In the genomic region with DNA sequence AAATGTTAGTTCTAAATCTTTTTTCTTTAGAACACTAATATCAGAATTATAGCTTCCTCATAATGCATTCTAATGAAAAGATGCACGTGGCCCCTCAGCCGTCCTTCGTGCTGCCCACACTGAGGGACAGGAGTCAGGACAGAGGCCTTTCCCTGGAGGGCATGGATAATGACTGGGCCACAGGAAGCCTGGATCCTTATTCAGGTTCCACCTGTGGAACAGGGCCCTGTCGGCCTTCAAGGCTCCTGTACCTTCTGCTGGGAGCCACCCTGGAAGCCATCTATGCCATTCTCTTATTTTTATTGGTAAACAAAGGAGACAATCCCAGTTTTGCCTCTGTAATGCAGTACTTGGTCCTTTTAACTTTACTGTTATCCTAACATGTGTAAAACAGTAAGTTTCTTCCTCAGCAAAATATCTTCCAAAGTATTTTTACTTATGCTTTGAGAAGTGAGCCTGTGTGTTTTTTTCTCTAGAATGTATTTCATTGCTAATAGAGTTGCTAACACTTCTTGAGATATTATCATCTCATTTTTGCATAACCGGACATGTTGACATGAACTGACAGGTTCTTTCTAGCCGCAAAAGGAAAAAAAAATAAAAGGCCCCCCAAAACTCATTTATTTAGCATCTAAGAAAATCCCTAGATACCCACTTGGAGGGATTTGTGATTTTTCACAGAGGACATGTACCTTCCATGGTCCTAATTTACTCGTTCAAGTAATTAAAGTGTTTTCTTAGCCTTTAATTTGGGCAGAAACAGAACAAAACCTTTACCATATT, we compare ENCODE assay signal across 20 cellular contexts. TPM values are rescaled to one million over a fixed set of nuclear protein-coding genes. Genes with fewer than 3 reads are reported as not detected.
DNase-seq lines count a peak whose midpoint lies in the region; ATAC-seq, FAIRE-seq and TF ChIP-seq lines count a peak whose summit lies in the region.
"Had no signal": no experiment of that assay in that cellular context is flagged by ENCODE, and none has a peak within 500 bp of the region (broad histone marks: within the 10 kb centered on the region; RNA-seq: fewer than 3 reads in every experiment).

No MANE protein-coding gene starts in this region.

- no peak overlapping the region for H3K4me3 Mint-ChIP-seq in activated CD8-positive, alpha-beta memory T cell treated with anti-CD3 and anti-CD28 coated beads, Interleukin-2, amount 10 ng/mL, durations not matched to agents 7 days and 5 days
- peak overlapping the region; percentile 71 for H3K4me3 Mint-ChIP-seq in central memory CD8-positive, alpha-beta T cell
- H3K4me3 Mint-ChIP-seq in stimulated activated effector memory CD8-positive, alpha-beta T cell treated with anti-CD3 and anti-CD28 coated beads, Interleukin-12 subunit alpha, Interleukin-12 subunit beta, amount 100 ng/mL, for 72 hours, result peak overlapping the region; percentile 80
- no peak overlapping the region for H3K4me3 Mint-ChIP-seq in mesothelial cell of epicardium
- H3K4me3 Mint-ChIP-seq: H9 had no signal

- H3K9me3 Mint-ChIP-seq in activated CD8-positive, alpha-beta memory T cell treated with anti-CD3 and anti-CD28 coated beads, Interleukin-2, amount 10 ng/mL, durations not matched to agents 7 days and 5 days (ENCODE audit: low read depth), result no peaks in the 10 kb centered on the region
- H3K9me3 Mint-ChIP-seq in central memory CD8-positive, alpha-beta T cell, result no peaks in the 10 kb centered on the region
- H3K9me3 Mint-ChIP-seq in stimulated activated effector memory CD8-positive, alpha-beta T cell treated with anti-CD3 and anti-CD28 coated beads, Interleukin-12 subunit alpha, Interleukin-12 subunit beta, amount 100 ng/mL, for 72 hours, result no peaks in the 10 kb centered on the region
- no peaks in the 10 kb centered on the region for H3K9me3 Mint-ChIP-seq in mesothelial cell of epicardium
- H3K9me3 Mint-ChIP-seq: activated T-helper 1 cell treated with anti-CD3 and anti-CD28 coated beads, Interleukin-12 subunit alpha, Interleukin-12 subunit beta, Interleukin-2, Interleukin-4 antibody, amounts not matched to agents 30 ng/mL and 10 ng/mL and 1 ng/mL, durations not matched to agents 14 hours and 24 hours and 36 hours; H9 had no signal

- CTCF ChIA-PET in activated CD8-positive, alpha-beta memory T cell treated with anti-CD3 and anti-CD28 coated beads, Interleukin-2, amount 10 ng/mL, durations not matched to agents 7 days and 5 days (lab: Charles Lee), result interaction anchor here (0.7 to 1.3 kb wide), 2 partner anchors 15 to 32 kb away, joined by 3 to 6 read pairs; no protein-coding TSS in a partner anchor

- H3K27me3 Mint-ChIP-seq in activated CD8-positive, alpha-beta memory T cell treated with anti-CD3 and anti-CD28 coated beads, Interleukin-2, amount 10 ng/mL, durations not matched to agents 7 days and 5 days, result no peaks in the 10 kb centered on the region
- H3K27me3 Mint-ChIP-seq in central memory CD8-positive, alpha-beta T cell, result no peaks in the 10 kb centered on the region
- no peaks in the 10 kb centered on the region for H3K27me3 Mint-ChIP-seq in mesothelial cell of epicardium (ENCODE audit: low read depth)

- peak overlapping the region; percentile 61 for H3K27ac Mint-ChIP-seq in activated CD8-positive, alpha-beta memory T cell treated with anti-CD3 and anti-CD28 coated beads, Interleukin-2, amount 10 ng/mL, durations not matched to agents 7 days and 5 days
- peak overlapping the region; percentile 99 for H3K27ac Mint-ChIP-seq in central memory CD8-positive, alpha-beta T cell (ENCODE audit: low read depth)
- peak overlapping the region; percentile 66 for H3K27ac Mint-ChIP-seq in stimulated activated effector memory CD8-positive, alpha-beta T cell treated with anti-CD3 and anti-CD28 coated beads, Interleukin-12 subunit alpha, Interleukin-12 subunit beta, amount 100 ng/mL, for 72 hours
- H3K27ac Mint-ChIP-seq in mesothelial cell of epicardium, result no peak overlapping the region
- H3K27ac Mint-ChIP-seq: H9 had no signal

- DNase-seq in activated CD8-positive, alpha-beta memory T cell treated with anti-CD3 and anti-CD28 coated beads, Interleukin-2, amount 10 ng/mL, durations not matched to agents 7 days and 5 days, result no peak
- DNase-seq in activated CD8-positive, alpha-beta memory T cell treated with anti-CD3 and anti-CD28 coated beads, Interleukin-2, amount 50 U/mL, for 48 hours, result no peak
- no peak for DNase-seq in H54 (ENCODE audit: insufficient read length, low spot score)
- no peak for DNase-seq in central memory CD8-positive, alpha-beta T cell (ENCODE audit: low spot score in 2 of 2)
- DNase-seq in stimulated activated effector memory CD8-positive, alpha-beta T cell treated with anti-CD3 and anti-CD28 coated beads, Interleukin-12 subunit alpha, Interleukin-12 subunit beta, amount 100 ng/mL, for 72 hours (ENCODE audit: low spot score in 2 of 2), result no peak
- no peak for DNase-seq in germinal center (ENCODE audit: low spot score)
- no peak for DNase-seq in mesothelial cell of epicardium (ENCODE audit: low spot score in 2 of 2, unreplicated experiment in 2 of 2)
- DNase-seq: aorta; foreskin fibroblast; H9; NCI-H1436; NCI-H2227 treated with DMSO at 0.1 percent for 48 hours; NK-92 treated with Interleukin-12 subunit alpha and Interleukin-12 subunit beta, amount 100 ng/mL, for 24 hours; upper lobe of left lung had no signal

- H3K36me3 Mint-ChIP-seq in activated CD8-positive, alpha-beta memory T cell treated with anti-CD3 and anti-CD28 coated beads, Interleukin-2, amount 10 ng/mL, durations not matched to agents 7 days and 5 days, result peaks cover 37% of the 10 kb centered on the region
- peaks cover 66% of the 10 kb centered on the region for H3K36me3 Mint-ChIP-seq in central memory CD8-positive, alpha-beta T cell (ENCODE audit: insufficient read depth)
- peaks cover 93% of the 10 kb centered on the region for H3K36me3 Mint-ChIP-seq in stimulated activated effector memory CD8-positive, alpha-beta T cell treated with anti-CD3 and anti-CD28 coated beads, Interleukin-12 subunit alpha, Interleukin-12 subunit beta, amount 100 ng/mL, for 72 hours
- peaks cover 2% of the 10 kb centered on the region for H3K36me3 Mint-ChIP-seq in mesothelial cell of epicardium

- FAIRE-seq in H54 (lab: Jason Lieb, UNC), result peak; percentile 69
- FAIRE-seq: HTR-8/SVneo had no signal

- ATAC-seq in activated CD8-positive, alpha-beta memory T cell treated with anti-CD3 and anti-CD28 coated beads, Interleukin-2, amount 10 ng/mL, durations not matched to agents 7 days and 5 days, result no peak
- ATAC-seq in central memory CD8-positive, alpha-beta T cell (replicated peaks; ENCODE audit: extremely low read depth, poor library complexity, severe bottlenecking), result no peak
- ATAC-seq in stimulated activated effector memory CD8-positive, alpha-beta T cell treated with anti-CD3 and anti-CD28 coated beads, Interleukin-12 subunit alpha, Interleukin-12 subunit beta, amount 100 ng/mL, for 72 hours, result no peak
- no peak for ATAC-seq in HG03097 (IDR thresholded peaks at IDR 0.05; ENCODE audit: low FRiP score, unreplicated experiment)
- ATAC-seq: Right ventricle myocardium inferior had no signal

- peaks cover 85% of the 10 kb centered on the region for H3K4me1 Mint-ChIP-seq in activated CD8-positive, alpha-beta memory T cell treated with anti-CD3 and anti-CD28 coated beads, Interleukin-2, amount 10 ng/mL, durations not matched to agents 7 days and 5 days
- H3K4me1 Mint-ChIP-seq in central memory CD8-positive, alpha-beta T cell, result peaks cover 83% of the 10 kb centered on the region
- peaks cover 77% of the 10 kb centered on the region for H3K4me1 Mint-ChIP-seq in stimulated activated effector memory CD8-positive, alpha-beta T cell treated with anti-CD3 and anti-CD28 coated beads, Interleukin-12 subunit alpha, Interleukin-12 subunit beta, amount 100 ng/mL, for 72 hours
- H3K4me1 Mint-ChIP-seq in mesothelial cell of epicardium, result peaks cover 12% of the 10 kb centered on the region

- TF ChIP-seq CTCF in mesothelial cell of epicardium (IDR thresholded peaks at IDR 0.05; ENCODE audit: unreplicated experiment), result no peak

- TF ChIP-seq POLR2A in H54 (IDR thresholded peaks at IDR 0.05; ENCODE audit: low read depth, low read length), result no peak

RNA-seq across cellular contexts. Expression of a gene that starts 6.0 kb away (rescaled TPM):
- 10 to 100 TPM; 15.3 to 19.5 TPM for total RNA-seq in activated CD8-positive, alpha-beta memory T cell treated with anti-CD3 and anti-CD28 coated beads, Interleukin-2, amount 10 ng/mL, durations not matched to agents 7 days and 5 days
- total RNA-seq in mesothelial cell of epicardium, result 0.14 to 0.25 TPM (median 0.16 TPM) in 3 replicates
- total RNA-seq: A673, H9 had no signal

RNA-seq across cellular contexts. Expression of a gene that starts 43.1 kb away (rescaled TPM):
- total RNA-seq in activated CD8-positive, alpha-beta memory T cell treated with anti-CD3 and anti-CD28 coated beads, Interleukin-2, amount 10 ng/mL, durations not matched to agents 7 days and 5 days, result 10 to 100 TPM; 11.1 to 13.1 TPM
- total RNA-seq in mesothelial cell of epicardium, result not detected in 3 replicates
- total RNA-seq: A673, H9, Right ventricle myocardium inferior, smooth muscle cell had no signal

Comparison
In these comparisons a context has a peak if more than half of its experiments do, and no peak if none do; other contexts are left out.
1. H3K4me3 Mint-ChIP-seq: peak in central memory CD8-positive, alpha-beta T cell (single experiment) and stimulated activated effector memory CD8-positive, alpha-beta T cell treated with anti-CD3 and anti-CD28 coated beads, Interleukin-12 subunit alpha, Interleukin-12 subunit beta, amount 100 ng/mL, for 72 hours (single experiment); none in activated CD8-positive, alpha-beta memory T cell treated with anti-CD3 and anti-CD28 coated beads, Interleukin-2, amount 10 ng/mL, durations not matched to agents 7 days and 5 days (single experiment) and mesothelial cell of epicardium (single experiment).
2. RNA of a gene that starts 6.0 kb away (total RNA-seq): 15.3 to 19.5 TPM in activated CD8-positive, alpha-beta memory T cell treated with anti-CD3 and anti-CD28 coated beads, Interleukin-2, amount 10 ng/mL, durations not matched to agents 7 days and 5 days; 0.14 to 0.25 TPM in mesothelial cell of epicardium; every median in the first group is over 10 times any median in the second.
3. RNA of a gene that starts 43.1 kb away (total RNA-seq): 11.1 to 13.1 TPM in activated CD8-positive, alpha-beta memory T cell treated with anti-CD3 and anti-CD28 coated beads, Interleukin-2, amount 10 ng/mL, durations not matched to agents 7 days and 5 days; not detected in mesothelial cell of epicardium; every median in the first group is over 10 times any median in the second.